In genomic region chr3:5016218-5017161, GRCh38 we compare ENCODE assay signal across 8 cellular contexts. TPM values are rescaled to one million over a fixed set of nuclear protein-coding genes. Genes with fewer than 3 reads are reported as not detected.
DNase-seq lines count a peak whose midpoint lies in the region; ATAC-seq, FAIRE-seq and TF ChIP-seq lines count a peak whose summit lies in the region.

No MANE protein-coding gene starts in this region.

- no peak overlapping the region for H3K4me3 ChIP-seq in suprapubic skin
- H3K4me3 ChIP-seq in kidney (ENCODE audit: low read length in 2 of 2): no peak overlapping the region

- DNase-seq in GF-D8 (lab: John Stamatoyannopoulos, UW) (peak; percentile 83), HuH-7 (ENCODE audit: low spot score) (peak; percentile 91), left cardiac atrium (peak; percentile 59), suprapubic skin (ENCODE audit: low spot score in 2 of 2) (no peak), AG08396 (ENCODE audit: low spot score) (no peak), kidney (no peak)
- DNase-seq in activated CD4-positive, alpha-beta T cell treated with anti-CD3 and anti-CD28 coated beads for 4 hours: peak; percentile 36 to 38

- H3K36me3 ChIP-seq in suprapubic skin (no peaks in the 10 kb centered on the region), kidney (ENCODE audit: control insufficient read depth in 1 of 2, insufficient read depth in 2 of 2, low read length in 2 of 2) (no peaks in the 10 kb centered on the region)

- ATAC-seq in GM21529 (IDR thresholded peaks at IDR 0.05; ENCODE audit: unreplicated experiment) (peak; percentile 68), left cardiac atrium (peak; percentile 30 to 75)

- TF ChIP-seq POLR2A in suprapubic skin (IDR thresholded peaks at IDR 0.05): no peak

- intact Hi-C loops in left cardiac atrium (cut with DNase I): no loop called here
- intact Hi-C loops in kidney (cut with DNase I): no loop called here

- no peaks in the 10 kb centered on the region for H3K27me3 ChIP-seq in suprapubic skin

- H3K9ac ChIP-seq in kidney (ENCODE audit: low read length in 2 of 2): no peak overlapping the region

- FAIRE-seq in kidney (lab: Jason Lieb, UNC): no peak

- WGBS in suprapubic skin: 51% methylated on average over 11 of the region's 11 CpGs

- TF ChIP-seq EP300 in suprapubic skin (IDR thresholded peaks at IDR 0.05): no peak

- no peaks in the 10 kb centered on the region for H3K9me3 ChIP-seq in suprapubic skin
- H3K9me3 ChIP-seq in kidney (ENCODE audit: control insufficient read depth in 1 of 2, low read length in 2 of 2): no peaks in the 10 kb centered on the region

- H3K27ac ChIP-seq in suprapubic skin (peak overlapping the region; percentile 80), kidney (ENCODE audit: low read depth in 2 of 2, low read length in 2 of 2) (no peak overlapping the region)

- TF ChIP-seq CTCF in suprapubic skin (IDR thresholded peaks at IDR 0.05) (no peak), kidney (IDR thresholded peaks at IDR 0.05; ENCODE audit: borderline replicate concordance, extremely low read depth, insufficient read depth) (no peak)

- H3K4me1 ChIP-seq in suprapubic skin (peaks cover 87% of the 10 kb centered on the region), kidney (ENCODE audit: control insufficient read depth in 1 of 2, insufficient read depth in 1 of 2, low read depth in 1 of 2, low read length in 2 of 2) (peaks cover 0 to 4% of the 10 kb centered on the region in 2 donors)

RNA-seq across cellular contexts. Expression of gene BHLHE40, which starts 37.3 kb away (rescaled TPM):
- total RNA-seq in left cardiac atrium (10 to 100 TPM; 31.1 to 85.6 TPM), suprapubic skin (100 to 1,000 TPM in 1 of 4 donors, 10 to 100 TPM in 3; 63.0 to 154 (median 93.3) TPM), kidney (147 TPM)
- polyA plus RNA-seq in kidney (ENCODE audit: insufficient read depth, low read depth, low replicate concordance): 39.4 TPM

Comparison
In these comparisons a context has a peak if more than half of its experiments do, and no peak if none do; other contexts are left out.
1. DNase-seq: peak in GF-D8 (single experiment), HuH-7 (single experiment), activated CD4-positive, alpha-beta T cell treated with anti-CD3 and anti-CD28 coated beads for 4 hours (2 of 2) and left cardiac atrium (single experiment); none in suprapubic skin (0 of 2), AG08396 (single experiment) and kidney (single experiment).